ENCODE assay signal across 9 cellular contexts in genomic region chr17:35764123-35764991, GRCh38. TPM values are rescaled to one million over a fixed set of nuclear protein-coding genes. Genes with fewer than 3 reads are reported as not detected.
A peak's percentile ranks its signal among the peaks of the same experiment; 100 is the strongest.
DNase-seq lines count a peak whose midpoint lies in the region; ATAC-seq and TF ChIP-seq lines count a peak whose summit lies in the region.
"Had no signal": no experiment of that assay in that cellular context is flagged by ENCODE, and none has a peak within 500 bp of the region (broad histone marks: within the 10 kb centered on the region; RNA-seq: fewer than 3 reads in every experiment).

No MANE protein-coding gene starts in this region.

- peak overlapping the region; percentile 78 for H3K4me3 Mint-ChIP-seq in dendritic cell treated with granulocyte-macrophage colony-stimulating factor and Interleukin-4, amounts not matched to agents 40 ng/mL and 50 ng/mL, for 4 days

- ATAC-seq in GM19328 (IDR thresholded peaks at IDR 0.05; ENCODE audit: unreplicated experiment) = peak; percentile 83
- ATAC-seq in HG03521 (IDR thresholded peaks at IDR 0.05; ENCODE audit: unreplicated experiment) = peak; percentile 82
- peak; percentile 95 to 99 (median 98) for ATAC-seq in right lobe of liver

- H3K36me3 ChIP-seq in BE2C (no peaks in the 10 kb centered on the region), right lobe of liver (no peaks in the 10 kb centered on the region)

- TF ChIP-seq CTCF in BE2C (IDR thresholded peaks at IDR 0.05; ENCODE audit: low read depth, low read length) (peak; percentile 83), right lobe of liver (IDR thresholded peaks at IDR 0.05) (peak; percentile 93 to 99 (median 97))

- H3K4me1 ChIP-seq in BE2C (peaks cover 7% of the 10 kb centered on the region), right lobe of liver (peaks cover 0 to 6% (median 0%) of the 10 kb centered on the region in 4 donors)

- DNase-seq in BE2C (peak; percentile 95), NCI-H526 (lab: John Stamatoyannopoulos, UW) (peak; percentile 82 to 95), right lobe of liver (peak; percentile 89 to 90 (median 90))
- DNase-seq in activated CD4-positive, alpha-beta T cell treated with anti-CD3 and anti-CD28 coated beads, Interleukin-2, amount 50 U/mL, for 24 hours (ENCODE audit: low read depth in 1 of 2, low spot score in 1 of 2) = peak; percentile 74 to 78
- peak; percentile 88 for DNase-seq in stimulated activated CD4-positive, alpha-beta T cell treated with anti-CD3 and anti-CD28 coated beads, Interleukin-4, amount 100 ng/mL, for 1 hour

- peak overlapping the region in 1 of 3 donors; percentile 10 for H3K27ac ChIP-seq in right lobe of liver

- intact Hi-C loops in dendritic cell treated with granulocyte-macrophage colony-stimulating factor and Interleukin-4, amounts not matched to agents 40 ng/mL and 50 ng/mL, for 4 days (cut with micrococcal nuclease) = loop anchor here (1.0 kb wide), 2 partner anchors 40 to 45 kb away; partner anchors contain the start of gene TAF15
- intact Hi-C loops in right lobe of liver (cut with DNase I) = no loop called here

- H3K9me3 ChIP-seq in BE2C (no peaks in the 10 kb centered on the region), right lobe of liver (no peaks in the 10 kb centered on the region)

- peak overlapping the region; percentile 40 for H3K27ac Mint-ChIP-seq in dendritic cell treated with granulocyte-macrophage colony-stimulating factor and Interleukin-4, amounts not matched to agents 40 ng/mL and 50 ng/mL, for 4 days

- no peak for TF ChIP-seq POLR2A in right lobe of liver (IDR thresholded peaks at IDR 0.05)

- peaks cover 13% of the 10 kb centered on the region for H3K4me1 Mint-ChIP-seq in dendritic cell treated with granulocyte-macrophage colony-stimulating factor and Interleukin-4, amounts not matched to agents 40 ng/mL and 50 ng/mL, for 4 days (ENCODE audit: low read depth)

- no peaks in the 10 kb centered on the region for H3K9me3 Mint-ChIP-seq in dendritic cell treated with granulocyte-macrophage colony-stimulating factor and Interleukin-4, amounts not matched to agents 40 ng/mL and 50 ng/mL, for 4 days

- peaks cover 47% of the 10 kb centered on the region for H3K27me3 Mint-ChIP-seq in dendritic cell treated with granulocyte-macrophage colony-stimulating factor and Interleukin-4, amounts not matched to agents 40 ng/mL and 50 ng/mL, for 4 days

- H3K4me3 ChIP-seq in BE2C (ENCODE audit: low read depth, low read length) (peak overlapping the region; percentile 72), right lobe of liver (peak overlapping the region; percentile 31 to 56 (median 51))

- no peaks in the 10 kb centered on the region for H3K36me3 Mint-ChIP-seq in dendritic cell treated with granulocyte-macrophage colony-stimulating factor and Interleukin-4, amounts not matched to agents 40 ng/mL and 50 ng/mL, for 4 days (ENCODE audit: low read depth)

- H3K27me3 ChIP-seq in BE2C (no peaks in the 10 kb centered on the region), right lobe of liver (no peaks in the 10 kb centered on the region)

- 4% methylated on average over 25 of the region's 75 CpGs for WGBS in right lobe of liver (ENCODE audit: insufficient coverage, low coverage, low lambda C conversion rate, missing lambda C conversion rate)

RNA-seq across cellular contexts. Expression of gene C17orf50, which starts 3.7 kb away (rescaled TPM):
- polyA plus RNA-seq in BE2C (2012; ENCODE audit: insufficient read depth, insufficient read length, low read depth) = 0.86 TPM
- not detected for total RNA-seq in right lobe of liver
- total RNA-seq: T-helper 1 cell treated with Interleukin-12 subunit alpha and Interleukin-12 subunit beta and Interleukin-4 antibody, amounts not matched to agents 30 ng/mL and 1 ng/mL, for 36 hours had no signal

RNA-seq across cellular contexts. Expression of gene GAS2L2, which starts 11.3 kb away (rescaled TPM):
- 0.17 TPM for polyA plus RNA-seq in BE2C (2012; ENCODE audit: insufficient read depth, insufficient read length, low read depth)
- total RNA-seq in right lobe of liver = not detected
- total RNA-seq: T-helper 1 cell treated with Interleukin-12 subunit alpha and Interleukin-12 subunit beta and Interleukin-4 antibody, amounts not matched to agents 30 ng/mL and 1 ng/mL, for 36 hours had no signal

RNA-seq across cellular contexts. Expression of gene MMP28, which starts 31.1 kb away (rescaled TPM):
- 1.8 TPM for polyA plus RNA-seq in BE2C (2012; ENCODE audit: insufficient read depth, insufficient read length, low read depth)
- total RNA-seq in right lobe of liver = under 1 TPM in 3 of 6 experiments, not detected in 3; 0.22 to 0.28 (median 0.25) TPM
- total RNA-seq: T-helper 1 cell treated with Interleukin-12 subunit alpha and Interleukin-12 subunit beta and Interleukin-4 antibody, amounts not matched to agents 30 ng/mL and 1 ng/mL, for 36 hours had no signal

RNA-seq across cellular contexts. Expression of gene RASL10B, which starts 32.9 kb away (rescaled TPM):
- polyA plus RNA-seq in BE2C (2012; ENCODE audit: insufficient read depth, insufficient read length, low read depth) = 23.4 TPM
- 1 to 10 TPM in 5 of 6 experiments, under 1 TPM in 1; 0.31 to 2.8 (median 2.3) TPM for total RNA-seq in right lobe of liver

RNA-seq across cellular contexts. Expression of gene TAF15, which starts 44.9 kb away (rescaled TPM):
- 112 TPM for polyA plus RNA-seq in BE2C (2012; ENCODE audit: insufficient read depth, insufficient read length, low read depth)
- total RNA-seq in right lobe of liver = 10 to 100 TPM; 41.3 to 75.8 (median 65.4) TPM
